In genomic region chr7:138741453-138741735, GRCh38 we compare ENCODE assay signal across 35 cellular contexts. TPM values are rescaled to one million over a fixed set of nuclear protein-coding genes. Genes with fewer than 3 reads are reported as not detected.
"Had no signal": no experiment of that assay in that cellular context is flagged by ENCODE, and none has a peak within 500 bp of the region (broad histone marks: within the 10 kb centered on the region; RNA-seq: fewer than 3 reads in every experiment).

No MANE protein-coding gene starts in this region.

- H3K4me1 Mint-ChIP-seq: stimulated activated memory B cell treated with anti-CD40 and anti-IgM and Interleukin-4, amounts not matched to agents 10 μg/mL and 1 μg/mL and 100 μg/mL, for 72 hours had no signal

- H3K27ac ChIP-seq: epithelial cell of prostate, gastrocnemius medialis, heart left ventricle, hepatocyte, left lung, ovary, right lobe of liver, testis, tibial artery had no signal

- H3K27me3 Mint-ChIP-seq: type B pancreatic cell had no signal

- H3K4me2 ChIP-seq: hepatocyte had no signal

- H2AFZ ChIP-seq: hepatocyte had no signal

- H3K36me3 ChIP-seq: gastrocnemius medialis, heart left ventricle, left lung, ovary, right lobe of liver, tibial artery had no signal

- H3K79me2 ChIP-seq: hepatocyte had no signal

- H3K36me3 Mint-ChIP-seq: mesothelial cell of epicardium; natural killer cell; stimulated activated memory B cell treated with anti-CD40 and anti-IgM and Interleukin-4, amounts not matched to agents 10 μg/mL and 1 μg/mL and 100 μg/mL, for 72 hours; type B pancreatic cell had no signal

- H3K4me3 Mint-ChIP-seq: endodermal cell; mesothelial cell of epicardium; natural killer cell; stimulated activated memory B cell treated with anti-CD40 and anti-IgM and Interleukin-4, amounts not matched to agents 10 μg/mL and 1 μg/mL and 100 μg/mL, for 72 hours; type B pancreatic cell had no signal

- H3K27me3 ChIP-seq: gastrocnemius medialis, heart left ventricle, hepatocyte, left lung, ovary, right lobe of liver, testis, tibial artery had no signal

- ATAC-seq: esophagus mucosa; gastrocnemius medialis; heart left ventricle; left cardiac atrium; left lung; natural killer cell; right lobe of liver; stimulated activated memory B cell treated with anti-CD40 and anti-IgM and Interleukin-4, amounts not matched to agents 10 μg/mL and 1 μg/mL and 100 μg/mL, for 72 hours; stimulated activated naive CD8-positive, alpha-beta T cell treated with anti-CD3 and anti-CD28 coated beads, Interleukin-15, Interleukin-2, amounts not matched to agents 100 U/mL and 50 U/mL, for 24 hours had no signal

- H3K27ac Mint-ChIP-seq: endodermal cell; mesothelial cell of epicardium; natural killer cell; stimulated activated memory B cell treated with anti-CD40 and anti-IgM and Interleukin-4, amounts not matched to agents 10 μg/mL and 1 μg/mL and 100 μg/mL, for 72 hours; type B pancreatic cell had no signal

- H3K4me1 ChIP-seq: gastrocnemius medialis, heart left ventricle, testis, tibial artery had no signal

- DNase-seq: cerebellar nuclear complex; effector CD8-positive, alpha-beta T cell; endodermal cell; foreskin fibroblast; gastrocnemius medialis; heart left ventricle; left cardiac atrium; left lung; natural killer cell; occipital lobe; ovary; retina; right lobe of liver; stimulated activated CD4-positive, alpha-beta T cell treated with anti-CD3 and anti-CD28 coated beads, Interleukin-2, amount 100 ng/mL, for 24 hours; stimulated activated CD4-positive, alpha-beta T cell treated with anti-CD3 and anti-CD28 coated beads, Interleukin-4, amount 100 ng/mL, for 24 hours; stimulated activated naive CD8-positive, alpha-beta T cell treated with anti-CD3 and anti-CD28 coated beads, Interleukin-15, Interleukin-2, amounts not matched to agents 100 U/mL and 50 U/mL, for 24 hours; substantia nigra; testis; tibial artery had no signal

- FAIRE-seq: colon, islet of Langerhans had no signal

- H3K4me3 ChIP-seq: gastrocnemius medialis, heart left ventricle, hepatocyte, left lung, ovary, right lobe of liver, testis, tibial artery had no signal

- H3K9me3 ChIP-seq: gastrocnemius medialis, heart left ventricle, left lung, ovary, right lobe of liver, testis, tibial artery had no signal

RNA-seq across cellular contexts. Expression of gene SVOPL, which starts 40.2 kb away (rescaled TPM):
- total RNA-seq: esophagus mucosa, gastrocnemius medialis, glomerular endothelial cell, kidney epithelial cell, left cardiac atrium, lung microvascular endothelial cell, mucosa of gallbladder, natural killer cell, posterior vena cava, pulmonary artery endothelial cell, right lobe of liver had no signal
- polyA plus RNA-seq: heart left ventricle had no signal

RNA-seq across cellular contexts. Expression of gene TMEM213, which starts 56.4 kb away (rescaled TPM):
- total RNA-seq: endodermal cell, esophagus mucosa, gastrocnemius medialis, glomerular endothelial cell, heart left ventricle, kidney epithelial cell, left cardiac atrium, lung microvascular endothelial cell, mesothelial cell of epicardium, natural killer cell, occipital lobe, ovary, posterior vena cava, pulmonary artery endothelial cell, right lobe of liver, urinary bladder had no signal
- polyA plus RNA-seq: heart left ventricle, neural cell, ovary, urinary bladder had no signal

RNA-seq across cellular contexts. Expression of gene ATP6V0A4, which starts 56.6 kb away (rescaled TPM):
- total RNA-seq: gastrocnemius medialis, glomerular endothelial cell, heart left ventricle, left cardiac atrium, mucosa of gallbladder, natural killer cell, ovary, posterior vena cava, right lobe of liver had no signal
- polyA plus RNA-seq: heart left ventricle, urinary bladder had no signal
